In genomic region chr13:37751025-37751424, GRCh38 we compare ENCODE assay signal across 34 cellular contexts.
"Had no signal": no experiment of that assay in that cellular context is flagged by ENCODE, and none has a peak within 500 bp of the region (broad histone marks: within the 10 kb centered on the region; RNA-seq: fewer than 3 reads in every experiment).

No MANE protein-coding gene starts in this region.

- H3K27ac ChIP-seq: KMS-11 had no signal

- DNase-seq: Karpas-422, Kasumi-1, MG63, MM.1S, MV-4-11, NCI-H1048, NCI-H1092, NCI-H1092 treated with DMSO at 0.1 percent for 48 hours, NCI-H1105, NCI-H1105 treated with DMSO at 0.1 percent for 48 hours, NCI-H1417, NCI-H1417 treated with DMSO at 0.1 percent for 48 hours, NCI-H1436, NCI-H1436 treated with DMSO at 0.1 percent for 48 hours, NCI-H146, NCI-H1694, NCI-H1694 treated with DMSO at 0.1 percent for 48 hours, NCI-H187, NCI-H187 treated with DMSO at 0.1 percent for 48 hours, NCI-H1930, NCI-H2029, NCI-H2029 treated with DMSO at 0.1 percent for 48 hours, NCI-H2081, NCI-H2081 treated with DMSO at 0.1 percent for 48 hours, NCI-H2107, NCI-H2171, NCI-H2171 treated with DMSO at 0.1 percent for 48 hours, NCI-H2227 treated with DMSO at 0.1 percent for 48 hours, NCI-H226, NCI-H345, NCI-H446, NCI-H446 treated with DMSO at 0.1 percent for 48 hours, NCI-H510A had no signal

- H3K36me3 ChIP-seq: MG63 had no signal

- H3K27me3 ChIP-seq: MG63 had no signal

- H3K4me2 ChIP-seq: KMS-11 had no signal

- H3K9me3 ChIP-seq: MG63 had no signal

- H3K9ac ChIP-seq: KMS-11 had no signal

- H3K4me3 ChIP-seq: MG63 had no signal
